10 cellular contexts compared by ENCODE assay signal in genomic region chr2:209577376-209578357, GRCh38.
DNase-seq lines count a peak whose midpoint lies in the region; ATAC-seq, FAIRE-seq and TF ChIP-seq lines count a peak whose summit lies in the region.
"Had no signal": no experiment of that assay in that cellular context is flagged by ENCODE, and none has a peak within 500 bp of the region (broad histone marks: within the 10 kb centered on the region; RNA-seq: fewer than 3 reads in every experiment).

No MANE protein-coding gene starts in this region.

- ATAC-seq in T-helper 17 cell = no peak
- no peak for ATAC-seq in GM18511 (IDR thresholded peaks at IDR 0.05; ENCODE audit: unreplicated experiment)
- ATAC-seq: right cardiac atrium had no signal

- H3K27ac ChIP-seq in dorsolateral prefrontal cortex (peak overlapping the region in 37 of 59 donors; percentile 0 to 87 (median 59)), small intestine (ENCODE audit: low read depth in 1 of 2, low read length in 1 of 2) (no peak overlapping the region)

- FAIRE-seq in small intestine (lab: Jason Lieb, UNC) = no peak

- intact Hi-C loops in dorsolateral prefrontal cortex (cut with DNase I) = loop anchor here (5.0 to 10.0 kb wide), 2 partner anchors 155 to 243 kb away; partner anchors contain the start of gene MAP2 (in 2 of the 2)

- H3K36me3 ChIP-seq in small intestine (ENCODE audit: control insufficient read depth in 2 of 2, insufficient read depth in 2 of 2, low read length in 2 of 2) = no peaks in the 10 kb centered on the region

- 52 to 67% (median 61%) methylated on average over 4 of the region's 4 CpGs for WGBS in small intestine, 3 donors

- TF ChIP-seq CTCF in dorsolateral prefrontal cortex (IDR thresholded peaks at IDR 0.05 in 54 of 56, conservative IDR thresholded peaks at IDR 0.05 in 2 of 56; ENCODE audit: low read depth in 1 of 56, partially characterized antibody in 56 of 56) = peak; percentile 26 to 73 (median 54)

- H3K4me1 ChIP-seq in small intestine (ENCODE audit: control insufficient read depth in 2 of 2, insufficient read depth in 1 of 2, low read depth in 1 of 2, low read length in 1 of 2) = no peaks in the 10 kb centered on the region

- H3K4me3 ChIP-seq in dorsolateral prefrontal cortex (peak overlapping the region in 2 of 59 donors; percentile 57 to 65), small intestine (ENCODE audit: low read depth in 1 of 2, low read length in 2 of 2) (no peak overlapping the region)

- H3K27me3 ChIP-seq in dorsolateral prefrontal cortex (peaks cover 0 to 6% (median 0%) of the 10 kb centered on the region in 45 donors), small intestine (ENCODE audit: control insufficient read depth in 2 of 2, insufficient read depth in 2 of 2, low read length in 2 of 2) (no peaks in the 10 kb centered on the region)

- no peaks in the 10 kb centered on the region for H3K9me3 ChIP-seq in small intestine (ENCODE audit: control insufficient read depth, low read depth)
- H3K9me3 ChIP-seq in T-helper 17 cell (ENCODE audit: control insufficient read depth, low read length, poor library complexity, severe bottlenecking) = no peaks in the 10 kb centered on the region

- H3K4me3 Mint-ChIP-seq in T-helper 17 cell = no peak overlapping the region
- H3K4me3 Mint-ChIP-seq: activated naive CD4-positive, alpha-beta T cell treated with anti-CD3 and anti-CD28 coated beads, Interleukin-2, amount 50 U/mL, for 24 hours had no signal

- no peaks in the 10 kb centered on the region for H3K36me3 Mint-ChIP-seq in T-helper 17 cell (ENCODE audit: low read depth)
- H3K36me3 Mint-ChIP-seq: activated naive CD4-positive, alpha-beta T cell treated with anti-CD3 and anti-CD28 coated beads, Interleukin-2, amount 50 U/mL, for 24 hours had no signal

- peaks cover 10% of the 10 kb centered on the region for H3K4me1 Mint-ChIP-seq in T-helper 17 cell

- DNase-seq in NCI-H82 (lab: John Stamatoyannopoulos, UW) = peak; percentile 47
- no peak for DNase-seq in NCI-H82 treated with DMSO at 0.1 percent for 48 hours (lab: John Stamatoyannopoulos, UW; ENCODE audit: unreplicated experiment)
- peak; percentile 52 for DNase-seq in NCI-H2227 (lab: John Stamatoyannopoulos, UW; ENCODE audit: unreplicated experiment)
- no peak for DNase-seq in dorsolateral prefrontal cortex
- peak; percentile 3 for DNase-seq in small intestine
- no peak for DNase-seq in activated T-cell treated with anti-CD3 and anti-CD28 coated beads, Interleukin-2, amount 50 U/mL, for 48 hours
- no peak for DNase-seq in T-helper 17 cell

- H3K27me3 Mint-ChIP-seq in T-helper 17 cell = no peaks in the 10 kb centered on the region

- H3K27ac Mint-ChIP-seq in T-helper 17 cell = no peak overlapping the region
- H3K27ac Mint-ChIP-seq: activated naive CD4-positive, alpha-beta T cell treated with anti-CD3 and anti-CD28 coated beads, Interleukin-2, amount 50 U/mL, for 24 hours had no signal

Comparison
In these comparisons a context has a peak if more than half of its experiments do, and no peak if none do; other contexts are left out.
1. DNase-seq: peak in NCI-H82 (single experiment), NCI-H2227 (single experiment) and small intestine (single experiment); none in NCI-H82 treated with DMSO at 0.1 percent for 48 hours (single experiment), dorsolateral prefrontal cortex (0 of 10), activated T-cell treated with anti-CD3 and anti-CD28 coated beads, Interleukin-2, amount 50 U/mL, for 48 hours (0 of 2) and T-helper 17 cell (0 of 3).
2. H3K27ac ChIP-seq: peak in dorsolateral prefrontal cortex (37 of 59); none in small intestine (0 of 2).